Comparison of ENCODE assay signal across 12 cellular contexts in genomic region chr14:67602995-67603545, GRCh38. TPM values are rescaled to one million over a fixed set of nuclear protein-coding genes. Genes with fewer than 3 reads are reported as not detected.
DNase-seq lines count a peak whose midpoint lies in the region; ATAC-seq lines count a peak whose summit lies in the region.
"Had no signal": no experiment of that assay in that cellular context is flagged by ENCODE, and none has a peak within 500 bp of the region (broad histone marks: within the 10 kb centered on the region; RNA-seq: fewer than 3 reads in every experiment).

No MANE protein-coding gene starts in this region.

- no peak overlapping the region for H3K9ac ChIP-seq in neuronal stem cell (ENCODE audit: low read depth, low read length, poor library complexity)

- H3K36me3 Mint-ChIP-seq in activated T-cell treated with anti-CD3 and anti-CD28 coated beads, Interleukin-2, amount 50 U/mL, for 4 hours (ENCODE audit: insufficient read depth): no peaks in the 10 kb centered on the region

- no peaks in the 10 kb centered on the region for H3K9me3 ChIP-seq in neuronal stem cell (replicated peaks in 1 of 2; ENCODE audit: control insufficient read depth in 2 of 2, insufficient read depth in 1 of 2, low read depth in 1 of 2, low read length in 2 of 2)
- H3K9me3 ChIP-seq: SJSA1 had no signal

- H3K4me1 ChIP-seq in neuronal stem cell (ENCODE audit: control insufficient read depth in 2 of 2, insufficient read depth in 1 of 2, low read depth in 1 of 2, low read length in 2 of 2): no peaks in the 10 kb centered on the region
- H3K4me1 ChIP-seq: foreskin keratinocyte had no signal

- peaks cover 26% of the 10 kb centered on the region for H3K4me1 Mint-ChIP-seq in activated T-cell treated with anti-CD3 and anti-CD28 coated beads, Interleukin-2, amount 50 U/mL, for 4 hours (ENCODE audit: low read depth)

- H3K27me3 ChIP-seq in neuronal stem cell (ENCODE audit: control insufficient read depth in 3 of 3, insufficient read depth in 3 of 3, low read depth in 1 of 3, low read length in 3 of 3): no peaks in the 10 kb centered on the region
- H3K27me3 ChIP-seq: foreskin keratinocyte, SJSA1 had no signal

- WGBS in neuronal stem cell (ENCODE audit: extremely low coverage in 2 of 2, insufficient read length in 2 of 2, insufficient replicate concordance in 1 of 2), 2 donors: no CpG with 5 or more reads among the region's 5 CpGs

- H3K14ac ChIP-seq in neuronal stem cell (ENCODE audit: low read length): no peak overlapping the region

- no peaks in the 10 kb centered on the region for H3K79me1 ChIP-seq in neuronal stem cell (ENCODE audit: low read depth, low read length)

- H3K4me2 ChIP-seq in neuronal stem cell (ENCODE audit: insufficient read depth, low read length, poor library complexity, severe bottlenecking): no peak overlapping the region

- no peak for DNase-seq in neuronal stem cell (ENCODE audit: low spot score)
- DNase-seq in activated CD8-positive, alpha-beta memory T cell treated with anti-CD3 and anti-CD28 coated beads, Interleukin-2, amount 50 U/mL, for 48 hours: no peak
- DNase-seq in NCI-H446 treated with DMSO at 0.1 percent for 48 hours (lab: John Stamatoyannopoulos, UW): no peak
- no peak for DNase-seq in activated T-cell treated with anti-CD3 and anti-CD28 coated beads, Interleukin-2, amount 50 U/mL, for 4 hours
- no peak for DNase-seq in NCI-H82 (lab: John Stamatoyannopoulos, UW)
- DNase-seq: NCI-H2107; stimulated activated CD4-positive, alpha-beta T cell treated with anti-CD3 and anti-CD28 coated beads, Interleukin-2, amount 100 ng/mL, for 24 hours had no signal

- H3K4me3 ChIP-seq in neuronal stem cell (ENCODE audit: low read length in 2 of 2): no peak overlapping the region
- H3K4me3 ChIP-seq: SJSA1 had no signal

- no peak overlapping the region for H3K23ac ChIP-seq in neuronal stem cell (ENCODE audit: low read depth, low read length, poor library complexity)

- H3K18ac ChIP-seq in neuronal stem cell (ENCODE audit: low read length): no peak overlapping the region

- no peak overlapping the region for H2BK12ac ChIP-seq in neuronal stem cell (ENCODE audit: low read length)

- no peak overlapping the region for H2BK5ac ChIP-seq in neuronal stem cell (ENCODE audit: low read length)

- H3K27ac ChIP-seq in neuronal stem cell (replicated peaks; ENCODE audit: low read length): no peak overlapping the region
- H3K27ac ChIP-seq: foreskin keratinocyte, SJSA1 had no signal

- H3K36me3 ChIP-seq in neuronal stem cell (replicated peaks in 1 of 2; ENCODE audit: control insufficient read depth in 2 of 2, insufficient read depth in 2 of 2, low read length in 2 of 2): no peaks in the 10 kb centered on the region
- H3K36me3 ChIP-seq: SJSA1 had no signal

- no peak overlapping the region for H2BK15ac ChIP-seq in neuronal stem cell (ENCODE audit: low read length)

- no peaks in the 10 kb centered on the region for H3K27me3 Mint-ChIP-seq in activated T-cell treated with anti-CD3 and anti-CD28 coated beads, Interleukin-2, amount 50 U/mL, for 4 hours (ENCODE audit: low read depth)

- no peak overlapping the region for H3K4me3 Mint-ChIP-seq in activated T-cell treated with anti-CD3 and anti-CD28 coated beads, Interleukin-2, amount 50 U/mL, for 4 hours

- no peak overlapping the region for H2AK5ac ChIP-seq in neuronal stem cell (ENCODE audit: low read depth, low read length)

- H4K8ac ChIP-seq in neuronal stem cell (ENCODE audit: low read depth, low read length): no peak overlapping the region

- H3K9me3 Mint-ChIP-seq in activated T-cell treated with anti-CD3 and anti-CD28 coated beads, Interleukin-2, amount 50 U/mL, for 4 hours: no peaks in the 10 kb centered on the region

- no peak overlapping the region for H2BK120ac ChIP-seq in neuronal stem cell (ENCODE audit: low read depth, low read length)

- H2AFZ ChIP-seq in neuronal stem cell (ENCODE audit: low read length): peak overlapping the region; percentile 6

- H3K4ac ChIP-seq in neuronal stem cell (ENCODE audit: low read length): no peak overlapping the region

- no peak overlapping the region for H4K91ac ChIP-seq in neuronal stem cell (ENCODE audit: low read depth, low read length, poor library complexity)

- ATAC-seq in GM19025 (IDR thresholded peaks at IDR 0.05; ENCODE audit: low read depth, unreplicated experiment) (peak; percentile 33), HG02763 (IDR thresholded peaks at IDR 0.05; ENCODE audit: unreplicated experiment) (peak; percentile 63), HG03575 (IDR thresholded peaks at IDR 0.05; ENCODE audit: extremely low read depth, insufficient number of reproducible peaks, low FRiP score, unreplicated experiment) (peak; percentile 59)
- no peak for ATAC-seq in activated T-cell treated with anti-CD3 and anti-CD28 coated beads, Interleukin-2, amount 50 U/mL, for 4 hours
- ATAC-seq: foreskin keratinocyte had no signal

RNA-seq across cellular contexts. Expression of gene PIGH, which starts 3.0 kb away (rescaled TPM):
- polyA plus RNA-seq in neuronal stem cell (2013, experiment 1 of 2): 9.3 TPM
- polyA plus RNA-seq in neuronal stem cell (2013, experiment 2 of 2): 9.9 TPM
- total RNA-seq in activated T-cell treated with anti-CD3 and anti-CD28 coated beads, Interleukin-2, amount 50 U/mL, for 4 hours: 10 to 100 TPM; 37.2 to 41.4 (median 39.6) TPM

RNA-seq across cellular contexts. Expression of gene ARG2, which starts 16.6 kb away (rescaled TPM):
- polyA plus RNA-seq in neuronal stem cell (2013, experiment 1 of 2): 49.2 TPM
- 50.1 TPM for polyA plus RNA-seq in neuronal stem cell (2013, experiment 2 of 2)
- 1 to 10 TPM; 3.1 to 4.6 (median 4.3) TPM for total RNA-seq in activated T-cell treated with anti-CD3 and anti-CD28 coated beads, Interleukin-2, amount 50 U/mL, for 4 hours

Comparison
In these comparisons a context has a peak if more than half of its experiments do, and no peak if none do; other contexts are left out.
1. ATAC-seq: peak in GM19025 (single experiment), HG02763 (single experiment) and HG03575 (single experiment); none in activated T-cell treated with anti-CD3 and anti-CD28 coated beads, Interleukin-2, amount 50 U/mL, for 4 hours (0 of 2).